20 cellular contexts compared by ENCODE assay signal in the genomic region with DNA sequence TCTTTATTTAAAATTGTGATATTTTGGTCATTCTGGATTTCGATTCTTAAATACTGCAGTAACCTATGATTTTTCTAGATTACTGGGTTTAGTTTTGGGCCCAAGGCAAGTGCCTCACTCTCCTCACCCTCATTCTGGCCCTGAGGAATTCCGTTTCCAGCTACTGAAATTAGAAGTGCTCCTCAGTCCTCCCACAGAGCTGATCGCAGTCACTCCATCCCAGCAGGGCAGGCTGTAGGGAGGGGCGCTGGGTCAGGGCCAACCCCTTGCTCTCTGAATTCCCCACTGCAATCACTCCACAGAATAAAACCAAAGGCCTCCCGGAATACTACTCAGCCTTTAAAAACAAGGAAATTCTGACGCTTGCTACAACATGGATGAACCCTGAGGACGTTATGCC.
DNase-seq lines count a peak whose midpoint lies in the region; ATAC-seq and TF ChIP-seq lines count a peak whose summit lies in the region.
"Had no signal": no experiment of that assay in that cellular context is flagged by ENCODE, and none has a peak within 500 bp of the region (broad histone marks: within the 10 kb centered on the region; RNA-seq: fewer than 3 reads in every experiment).

No MANE protein-coding gene starts in this region.

- no peaks in the 10 kb centered on the region for H3K79me1 ChIP-seq in H9 (ENCODE audit: insufficient read depth, low read depth, low read length, poor library complexity, severe bottlenecking)

- TF ChIP-seq CTCF in H9 (conservative IDR thresholded peaks at IDR 0.05) = no peak
- no peak for TF ChIP-seq CTCF in endodermal cell (conservative IDR thresholded peaks at IDR 0.05)
- no peak for TF ChIP-seq CTCF in ovary (IDR thresholded peaks at IDR 0.05)
- no peak for TF ChIP-seq CTCF in transverse colon (IDR thresholded peaks at IDR 0.05)

- peaks cover 3% of the 10 kb centered on the region for H3K27me3 Mint-ChIP-seq in H9 (ENCODE audit: low read depth)
- H3K27me3 Mint-ChIP-seq in endodermal cell (ENCODE audit: insufficient read depth) = peaks cover 11% of the 10 kb centered on the region
- peaks cover 24% of the 10 kb centered on the region for H3K27me3 Mint-ChIP-seq in activated CD4-positive, alpha-beta memory T cell treated with anti-CD3 and anti-CD28 coated beads for 36 hours

- H2BK20ac ChIP-seq in H9 (ENCODE audit: low read depth, low read length, poor library complexity, severe bottlenecking) = no peak overlapping the region

- in situ Hi-C loops in transverse colon (cut with MboI; ENCODE audit: low pct_ligation_motif_present in 1 of 4, low pct_unique_long_range_greater_than_20kb in 1 of 4, low sequenced_read_pairs in 3 of 4) = no loop called here

- H2AFZ ChIP-seq in H9 (ENCODE audit: low read length) = no peak overlapping the region

- H2BK5ac ChIP-seq in H9 (ENCODE audit: insufficient read length, low read length) = no peak overlapping the region

- H3K4me1 Mint-ChIP-seq in H9 = peaks cover 17 to 28% of the 10 kb centered on the region in 2 experiments
- peaks cover 17% of the 10 kb centered on the region for H3K4me1 Mint-ChIP-seq in endodermal cell
- H3K4me1 Mint-ChIP-seq in activated CD4-positive, alpha-beta memory T cell treated with anti-CD3 and anti-CD28 coated beads for 36 hours (ENCODE audit: low read depth) = no peaks in the 10 kb centered on the region

- H3K4me1 ChIP-seq in H9 (ENCODE audit: insufficient read depth, low read length) = no peaks in the 10 kb centered on the region
- no peaks in the 10 kb centered on the region for H3K4me1 ChIP-seq in endodermal cell (ENCODE audit: control insufficient read depth, insufficient read depth, low read length)
- H3K4me1 ChIP-seq in ovary (ENCODE audit: insufficient read depth) = peaks cover 31% of the 10 kb centered on the region
- H3K4me1 ChIP-seq in transverse colon = peaks cover 0 to 9% (median 0%) of the 10 kb centered on the region in 4 donors
- H3K4me1 ChIP-seq: Caco-2, HAP-1 had no signal

- no peaks in the 10 kb centered on the region for H4K20me1 ChIP-seq in H9 (ENCODE audit: control insufficient read depth, insufficient read depth, insufficient read length)

- intact Hi-C loops in ovary (cut with DNase I) = no loop called here
- intact Hi-C loops in transverse colon (cut with DNase I; ENCODE audit: low total_unique reads) = no loop called here
- intact Hi-C loops in activated CD4-positive, alpha-beta memory T cell treated with anti-CD3 and anti-CD28 coated beads for 36 hours (cut with micrococcal nuclease) = no loop called here

- no peak overlapping the region for H3K4ac ChIP-seq in H9 (ENCODE audit: low read depth, low read length)

- peaks cover 0 to 15% (median 2%) of the 10 kb centered on the region in 3 experiments; a peak in 5 of 7 replicates for H3K36me3 Mint-ChIP-seq in H9 (ENCODE audit: insufficient read depth in 1 of 3, low read depth in 3 of 3)
- no peaks in the 10 kb centered on the region for H3K36me3 Mint-ChIP-seq in endodermal cell (ENCODE audit: low read depth)
- no peaks in the 10 kb centered on the region for H3K36me3 Mint-ChIP-seq in activated CD4-positive, alpha-beta memory T cell treated with anti-CD3 and anti-CD28 coated beads for 36 hours

- POLR2A ChIA-PET in activated CD4-positive, alpha-beta memory T cell treated with anti-CD3 and anti-CD28 coated beads for 36 hours (lab: Charles Lee) = no interaction called here

- no peaks in the 10 kb centered on the region for H3K23me2 ChIP-seq in H9 (ENCODE audit: insufficient read length, low read depth, low read length, poor library complexity, severe bottlenecking)

- no peak overlapping the region for H3K4me2 ChIP-seq in H9 (ENCODE audit: insufficient read depth, insufficient read length, low read length)
- H3K4me2 ChIP-seq: A549 had no signal

- no peak overlapping the region for H3K23ac ChIP-seq in H9 (ENCODE audit: insufficient read length, low read depth, low read length)

- no peak overlapping the region for H2BK120ac ChIP-seq in H9 (ENCODE audit: low read depth, low read length, poor library complexity, severe bottlenecking)

- WGBS in H9 (ENCODE audit: extremely low coverage, insufficient read length, low lambda C conversion rate) = no CpG with 5 or more reads among the region's 7 CpGs
- 78 to 86% methylated on average over 3 to 7 of the region's 7 CpGs for WGBS in endodermal cell (ENCODE audit: insufficient coverage in 1 of 2, insufficient read length in 1 of 2), 2 experiments
- WGBS in ovary, 3 donors = 71 to 84% (median 76%) methylated on average over 7 of the region's 7 CpGs
- WGBS in transverse colon (ENCODE audit: low coverage in 1 of 2), 2 donors = 74 to 86% methylated on average over 2 to 7 of the region's 7 CpGs

- H2AK5ac ChIP-seq in H9 (ENCODE audit: insufficient read length, low read length) = no peak overlapping the region

- H4K91ac ChIP-seq in H9 (ENCODE audit: insufficient read length, low read depth, low read length) = no peak overlapping the region

- H3K79me2 ChIP-seq in H9 (ENCODE audit: insufficient read depth, low read length) = no peaks in the 10 kb centered on the region

- peaks cover 9 to 13% of the 10 kb centered on the region in 2 experiments for H3K9me3 Mint-ChIP-seq in H9
- H3K9me3 Mint-ChIP-seq in endodermal cell = peaks cover 14% of the 10 kb centered on the region
- peaks cover 2% of the 10 kb centered on the region for H3K9me3 Mint-ChIP-seq in activated CD4-positive, alpha-beta memory T cell treated with anti-CD3 and anti-CD28 coated beads for 36 hours
- H3K9me3 Mint-ChIP-seq: CD4-positive, alpha-beta T cell had no signal

- no peak overlapping the region for H4K8ac ChIP-seq in H9 (replicated peaks; ENCODE audit: insufficient read length, low read depth, low read length)

- H3K4me3 ChIP-seq in endodermal cell (ENCODE audit: low read length) = no peak overlapping the region
- no peak overlapping the region for H3K4me3 ChIP-seq in ovary
- no peak overlapping the region for H3K4me3 ChIP-seq in transverse colon
- H3K4me3 ChIP-seq: A549, HAP-1, MG63 had no signal

- H3K9me3 ChIP-seq in H9 (ENCODE audit: control insufficient read depth, low read depth, low read length) (no peaks in the 10 kb centered on the region), endodermal cell (ENCODE audit: control insufficient read depth, low read length) (no peaks in the 10 kb centered on the region), ovary (no peaks in the 10 kb centered on the region), transverse colon (no peaks in the 10 kb centered on the region)
- H3K9me3 ChIP-seq: Caco-2, HAP-1, MG63 had no signal

- H3K56ac ChIP-seq in H9 (ENCODE audit: insufficient read length, low read depth, low read length) = no peak overlapping the region

- H3K18ac ChIP-seq in H9 (ENCODE audit: insufficient read length, low read depth, low read length) = no peak overlapping the region

- H3K14ac ChIP-seq in H9 (ENCODE audit: insufficient read depth, low read length) = no peak overlapping the region

- DNase-seq in H9 (peak; percentile 10), endodermal cell (peak; percentile 13), ovary (peak in 4 of 5 donors; percentile 5 to 15 (median 12)), transverse colon (peak; percentile 1), HuH-7.5 (ENCODE audit: low spot score) (no peak)
- no peak for DNase-seq in activated CD4-positive, alpha-beta memory T cell treated with anti-CD3 and anti-CD28 coated beads for 36 hours
- DNase-seq: Caco-2; CD4-positive, alpha-beta T cell; Kasumi-1; MG63; NCI-H1048; NCI-H1436; NCI-H2029; NCI-H345; NCI-H524 treated with DMSO at 0.1 percent for 48 hours; PC-3; RPMI8226 had no signal

- no peaks in the 10 kb centered on the region; the same call in 1 of the 2 replicates for H3K27me3 ChIP-seq in H9 (ENCODE audit: insufficient read depth, low read length)
- H3K27me3 ChIP-seq in endodermal cell (ENCODE audit: control insufficient read depth, insufficient read depth, low read length, poor library complexity, severe bottlenecking) = no peaks in the 10 kb centered on the region
- H3K27me3 ChIP-seq in ovary = no peaks in the 10 kb centered on the region
- peaks cover 6% of the 10 kb centered on the region for H3K27me3 ChIP-seq in transverse colon
- H3K27me3 ChIP-seq: MG63 had no signal

- H3K27ac ChIP-seq in H9 (ENCODE audit: insufficient read length, low read depth, low read length) = no peak overlapping the region
- no peak overlapping the region for H3K27ac ChIP-seq in endodermal cell (ENCODE audit: low read depth, low read length)
- no peak overlapping the region for H3K27ac ChIP-seq in ovary
- no peak overlapping the region for H3K27ac ChIP-seq in transverse colon

- H3K9ac ChIP-seq in H9 (ENCODE audit: extremely low read depth, insufficient read length, low read length) (no peak overlapping the region), endodermal cell (ENCODE audit: extremely low read depth, low read length, poor library complexity, severe bottlenecking) (no peak overlapping the region)

- H3T11ph ChIP-seq in H9 (ENCODE audit: low read length) = no peak overlapping the region

- ATAC-seq in esophagus mucosa = no peak
- ATAC-seq: A549, PC-3 had no signal

- CTCF ChIA-PET in activated CD4-positive, alpha-beta memory T cell treated with anti-CD3 and anti-CD28 coated beads for 36 hours (lab: Charles Lee) = no interaction called here

- H3K36me3 ChIP-seq in endodermal cell (ENCODE audit: control insufficient read depth, insufficient read depth, low read length) (no peaks in the 10 kb centered on the region), ovary (no peaks in the 10 kb centered on the region), transverse colon (no peaks in the 10 kb centered on the region)
- H3K36me3 ChIP-seq: HAP-1, MG63 had no signal

- no peak for TF ChIP-seq POLR2A in ovary (IDR thresholded peaks at IDR 0.05)
- TF ChIP-seq POLR2A in transverse colon (IDR thresholded peaks at IDR 0.05) = no peak

- H3K4me3 Mint-ChIP-seq in H9 (no peak overlapping the region), endodermal cell (no peak overlapping the region)
- H3K4me3 Mint-ChIP-seq in activated CD4-positive, alpha-beta memory T cell treated with anti-CD3 and anti-CD28 coated beads for 36 hours = no peak overlapping the region
- H3K4me3 Mint-ChIP-seq: CD4-positive, alpha-beta T cell had no signal

- H4K5ac ChIP-seq in H9 (ENCODE audit: insufficient read length, low read depth, low read length) = no peak overlapping the region

- H2BK12ac ChIP-seq in H9 (ENCODE audit: insufficient read length, low read depth, low read length) = no peak overlapping the region

- TF ChIP-seq EP300 in ovary (IDR thresholded peaks at IDR 0.05) = no peak
- TF ChIP-seq EP300 in transverse colon (IDR thresholded peaks at IDR 0.05; ENCODE audit: low read depth) = no peak

- H3K27ac Mint-ChIP-seq in H9 = no peak overlapping the region
- H3K27ac Mint-ChIP-seq in endodermal cell = no peak overlapping the region
- no peak overlapping the region for H3K27ac Mint-ChIP-seq in activated CD4-positive, alpha-beta memory T cell treated with anti-CD3 and anti-CD28 coated beads for 36 hours
- H3K27ac Mint-ChIP-seq: CD4-positive, alpha-beta T cell had no signal

- no peak overlapping the region for H2BK15ac ChIP-seq in H9 (ENCODE audit: low read depth, low read length)

Comparison
In these comparisons a context has a peak if more than half of its experiments do, and no peak if none do; other contexts are left out.
1. DNase-seq: peak in H9 (single experiment), endodermal cell (single experiment), ovary (4 of 5) and transverse colon (single experiment); none in activated CD4-positive, alpha-beta memory T cell treated with anti-CD3 and anti-CD28 coated beads for 36 hours (single experiment) and HuH-7.5 (single experiment).